ENCODE assay signal across 24 cellular contexts in genomic region chr1:199264283-199264682, GRCh38.
"Had no signal": no experiment of that assay in that cellular context is flagged by ENCODE, and none has a peak within 500 bp of the region (broad histone marks: within the 10 kb centered on the region; RNA-seq: fewer than 3 reads in every experiment).

No MANE protein-coding gene starts in this region.

- H3K36me3 Mint-ChIP-seq: activated naive CD8-positive, alpha-beta T cell had no signal

- H3K4me1 Mint-ChIP-seq: activated B cell treated with CpG ODN at 0.5 μM for 24 hours had no signal

- ATAC-seq: K562, PC-3, T-helper 17 cell had no signal

- H3K27me3 Mint-ChIP-seq: activated B cell treated with CpG ODN at 0.5 μM for 24 hours had no signal

- H3K4me3 Mint-ChIP-seq: activated B cell treated with CpG ODN at 0.5 μM for 24 hours; activated naive CD8-positive, alpha-beta T cell; T-helper 17 cell had no signal

- H3K27me3 ChIP-seq: adrenal gland had no signal

- H3K4me3 ChIP-seq: adrenal gland, K562 had no signal

- H3K36me3 ChIP-seq: adrenal gland had no signal

- H3K27ac Mint-ChIP-seq: activated B cell treated with CpG ODN at 0.5 μM for 24 hours; activated naive CD8-positive, alpha-beta T cell; activated T-helper 2 cell treated with anti-CD3 and anti-CD28 coated beads, Interferon-gamma antibody, Interleukin-2, Interleukin-4, amounts not matched to agents 10 μg/mL and 5 μg/mL and 100 μg/mL, durations not matched to agents 14 hours and 24 hours and 36 hours; T-helper 17 cell had no signal

- H3K9me3 Mint-ChIP-seq: activated B cell treated with CpG ODN at 0.5 μM for 24 hours; activated T-helper 2 cell treated with anti-CD3 and anti-CD28 coated beads, Interferon-gamma antibody, Interleukin-2, Interleukin-4, amounts not matched to agents 10 μg/mL and 5 μg/mL and 100 μg/mL, durations not matched to agents 14 hours and 24 hours and 36 hours had no signal

- DNase-seq: activated B cell treated with CpG ODN at 0.5 μM for 24 hours; activated CD4-positive, alpha-beta T cell treated with anti-CD3 and anti-CD28 coated beads for 1 hour; activated CD8-positive, alpha-beta memory T cell treated with anti-CD3 and anti-CD28 coated beads for 24 hours; activated gamma-delta T cell treated with Interleukin-2 at 50 U/mL for 16 hours; activated T-cell treated with anti-CD3 and anti-CD28 coated beads for 4 hours; activated T-cell treated with anti-CD3 and anti-CD28 coated beads, Interleukin-2, amount 50 U/mL, for 48 hours; adrenal gland; anterior cingulate cortex; caudate nucleus; Karpas-422; MM.1S; NCI-H1105 treated with DMSO at 0.1 percent for 48 hours; NCI-H146; NCI-H187 treated with DMSO at 0.1 percent for 48 hours; NCI-H2081 treated with DMSO at 0.1 percent for 48 hours; NCI-H446; NCI-H524; PC-3; SHP77 treated with DMSO at 0.1 percent for 48 hours; T-helper 17 cell; T-helper 9 cell had no signal
